Comparison of ENCODE assay signal across 24 cellular contexts in the genomic region with DNA sequence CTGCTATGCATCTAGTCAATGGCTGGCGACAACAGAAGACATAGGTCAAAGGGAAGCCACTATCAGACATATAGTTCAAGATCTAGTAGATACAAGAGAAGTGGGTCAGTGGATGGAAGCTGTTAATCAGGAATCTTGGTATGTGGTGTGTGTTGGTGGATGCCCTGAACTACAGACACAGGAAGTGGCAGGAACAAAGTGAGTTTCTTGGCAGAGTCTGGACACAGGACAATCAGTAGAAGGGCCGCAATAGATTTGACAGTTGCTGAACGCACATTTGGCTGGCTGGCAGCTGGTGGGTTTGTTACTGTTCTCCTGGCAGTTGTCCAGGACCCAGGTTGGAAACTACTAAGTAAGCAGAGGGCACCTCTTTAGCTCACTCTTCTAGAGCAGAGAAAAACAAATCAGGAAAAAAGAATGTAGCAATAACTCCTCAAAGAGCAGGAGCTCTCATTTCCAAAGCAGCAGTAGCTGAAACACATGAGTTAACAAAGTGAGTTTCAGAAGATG. TPM values are rescaled to one million over a fixed set of nuclear protein-coding genes. Genes with fewer than 3 reads are reported as not detected.
DNase-seq lines count a peak whose midpoint lies in the region; ATAC-seq and TF ChIP-seq lines count a peak whose summit lies in the region.
"Had no signal": no experiment of that assay in that cellular context is flagged by ENCODE, and none has a peak within 500 bp of the region (broad histone marks: within the 10 kb centered on the region; RNA-seq: fewer than 3 reads in every experiment).

No MANE protein-coding gene starts in this region.

- H3K9me3 Mint-ChIP-seq in MCF 10A (ENCODE audit: unreplicated experiment) (no peaks in the 10 kb centered on the region), nephron (peaks cover 2% of the 10 kb centered on the region)
- peaks cover 0 to 5% of the 10 kb centered on the region in 2 donors for H3K9me3 Mint-ChIP-seq in stimulated activated naive CD8-positive, alpha-beta T cell treated with anti-CD3 and anti-CD28 coated beads, Interleukin-15, amount 100 ng/mL, for 72 hours

- H3K4me1 ChIP-seq in breast epithelium: no peaks in the 10 kb centered on the region
- H3K4me1 ChIP-seq: SJCRH30 had no signal

- H3K27ac Mint-ChIP-seq in MCF 10A (ENCODE audit: low read depth, unreplicated experiment) (no peak overlapping the region), nephron (peak overlapping the region in 2 of 3 experiments; percentile 8 to 24)
- no peak overlapping the region for H3K27ac Mint-ChIP-seq in stimulated activated naive CD8-positive, alpha-beta T cell treated with anti-CD3 and anti-CD28 coated beads, Interleukin-15, amount 100 ng/mL, for 72 hours
- H3K27ac Mint-ChIP-seq: CD8-positive, alpha-beta memory T cell; HFFc6; IgD-negative memory B cell; T-helper 17 cell had no signal

- TF ChIP-seq POLR2A in breast epithelium (IDR thresholded peaks at IDR 0.05): no peak

- no TSS peak for BruUV-seq in MCF 10A (replicated peaks; lab: Mats Ljungman, UMichigan)

- ATAC-seq in stimulated activated naive CD8-positive, alpha-beta T cell treated with anti-CD3 and anti-CD28 coated beads, Interleukin-15, amount 100 ng/mL, for 72 hours: no peak
- no peak for ATAC-seq in HG02840 (IDR thresholded peaks at IDR 0.05; ENCODE audit: low FRiP score, unreplicated experiment)
- ATAC-seq: PC-3, T-helper 17 cell had no signal

- intact Hi-C loops in MCF 10A (cut with micrococcal nuclease): no loop called here
- intact Hi-C loops in breast epithelium (cut with DNase I; ENCODE audit: low total_unique reads): no loop called here

- H3K4me3 ChIP-seq in breast epithelium: no peak overlapping the region
- H3K4me3 ChIP-seq: MG63, SJCRH30 had no signal

- no peak for TF ChIP-seq CTCF in MCF 10A (IDR thresholded peaks at IDR 0.05; ENCODE audit: unreplicated experiment)
- TF ChIP-seq CTCF in breast epithelium (IDR thresholded peaks at IDR 0.05): no peak
- TF ChIP-seq CTCF in nephron (IDR thresholded peaks at IDR 0.05; ENCODE audit: unreplicated experiment in 3 of 3): no peak

- no peaks in the 10 kb centered on the region for H3K27me3 ChIP-seq in breast epithelium
- H3K27me3 ChIP-seq: MG63, SJCRH30 had no signal

- POLR2A ChIA-PET in MCF 10A (lab: Yijun Ruan, JAX): no interaction called here

- no peaks in the 10 kb centered on the region for H3K36me3 ChIP-seq in breast epithelium
- H3K36me3 ChIP-seq: MG63, SJCRH30 had no signal

- H3K36me3 Mint-ChIP-seq in MCF 10A (ENCODE audit: insufficient read depth, unreplicated experiment): no peaks in the 10 kb centered on the region
- no peaks in the 10 kb centered on the region for H3K36me3 Mint-ChIP-seq in nephron (ENCODE audit: low read depth)
- H3K36me3 Mint-ChIP-seq: CD8-positive, alpha-beta memory T cell; IgD-negative memory B cell had no signal

- peak; percentile 1 for DNase-seq in MCF 10A (ENCODE audit: unreplicated experiment)
- no peak for DNase-seq in breast epithelium (ENCODE audit: low spot score in 2 of 2)
- peak; percentile 15 for DNase-seq in RPMI8226
- no peak for DNase-seq in DMS79 (lab: John Stamatoyannopoulos, UW)
- no peak for DNase-seq in stimulated activated naive CD8-positive, alpha-beta T cell treated with anti-CD3 and anti-CD28 coated beads, Interleukin-15, amount 100 ng/mL, for 72 hours
- DNase-seq: ACHN; C1 segment of cervical spinal cord; CD8-positive, alpha-beta memory T cell; DND-41; H7; HFFc6; Karpas-422; MG63; NCI-H1048; NCI-H1694; NCI-H748 treated with DMSO at 0.1 percent for 48 hours; PC-3; T-helper 17 cell had no signal

- H3K27me3 Mint-ChIP-seq in MCF 10A (ENCODE audit: insufficient read depth, unreplicated experiment) (no peaks in the 10 kb centered on the region), nephron (ENCODE audit: low read depth) (no peaks in the 10 kb centered on the region)
- H3K27me3 Mint-ChIP-seq in stimulated activated naive CD8-positive, alpha-beta T cell treated with anti-CD3 and anti-CD28 coated beads, Interleukin-15, amount 100 ng/mL, for 72 hours: no peaks in the 10 kb centered on the region
- H3K27me3 Mint-ChIP-seq: CD8-positive, alpha-beta memory T cell; IgD-negative memory B cell; T-helper 17 cell had no signal

- H3K27ac ChIP-seq in breast epithelium: no peak overlapping the region
- H3K27ac ChIP-seq: RWPE1, SJCRH30 had no signal

- H3K4me3 Mint-ChIP-seq in MCF 10A (ENCODE audit: unreplicated experiment): no peak overlapping the region
- no peak overlapping the region for H3K4me3 Mint-ChIP-seq in nephron
- H3K4me3 Mint-ChIP-seq in stimulated activated naive CD8-positive, alpha-beta T cell treated with anti-CD3 and anti-CD28 coated beads, Interleukin-15, amount 100 ng/mL, for 72 hours: no peak overlapping the region
- H3K4me3 Mint-ChIP-seq: CD8-positive, alpha-beta memory T cell; HFFc6; IgD-negative memory B cell; T-helper 17 cell had no signal

- H3K4me1 Mint-ChIP-seq in MCF 10A (ENCODE audit: insufficient read depth, unreplicated experiment): no peaks in the 10 kb centered on the region
- H3K4me1 Mint-ChIP-seq in nephron: peaks cover 8% of the 10 kb centered on the region
- H3K4me1 Mint-ChIP-seq in stimulated activated naive CD8-positive, alpha-beta T cell treated with anti-CD3 and anti-CD28 coated beads, Interleukin-15, amount 100 ng/mL, for 72 hours: no peaks in the 10 kb centered on the region
- H3K4me1 Mint-ChIP-seq: CD8-positive, alpha-beta memory T cell; IgD-negative memory B cell; T-helper 17 cell had no signal

- CTCF ChIA-PET in MCF 10A (lab: Yijun Ruan, JAX): interaction anchor here (0.6 to 1.2 kb wide), 3 partner anchors 9 to 98 kb away, joined by 3 to 4 read pairs (median 3); no protein-coding TSS in a partner anchor

- H3K9me3 ChIP-seq in breast epithelium: no peaks in the 10 kb centered on the region
- H3K9me3 ChIP-seq: MG63, SJCRH30 had no signal

RNA-seq across cellular contexts. Expression of gene KRTAP26-1, which starts 13.2 kb away (rescaled TPM):
- not detected in 2 replicates for total RNA-seq in MCF 10A (2022)
- total RNA-seq in breast epithelium: not detected
- total RNA-seq: CD8-positive, alpha-beta memory T cell; G401; H7; HFFc6; PC-3; SJCRH30; T-helper 17 cell had no signal

RNA-seq across cellular contexts. Expression of gene KRTAP25-1, which starts 17.6 kb away (rescaled TPM):
- total RNA-seq in MCF 10A (2022) (not detected in 2 replicates), breast epithelium (not detected)
- total RNA-seq: CD8-positive, alpha-beta memory T cell; G401; H7; HFFc6; PC-3; SJCRH30; T-helper 17 cell had no signal

RNA-seq across cellular contexts. Expression of gene KRTAP24-1, which starts 24.1 kb away (rescaled TPM):
- total RNA-seq in MCF 10A (2022): not detected in 2 replicates
- not detected for total RNA-seq in breast epithelium
- total RNA-seq: CD8-positive, alpha-beta memory T cell; G401; H7; HFFc6; PC-3; SJCRH30; T-helper 17 cell had no signal

RNA-seq across cellular contexts. Expression of gene KRTAP27-1, which starts 30.6 kb away (rescaled TPM):
- total RNA-seq in MCF 10A (2022) (not detected in 2 replicates), breast epithelium (not detected)
- total RNA-seq: CD8-positive, alpha-beta memory T cell; G401; H7; HFFc6; PC-3; SJCRH30; T-helper 17 cell had no signal

RNA-seq across cellular contexts. Expression of gene KRTAP23-1, which starts 41.5 kb away (rescaled TPM):
- not detected in 2 replicates for total RNA-seq in MCF 10A (2022)
- total RNA-seq in breast epithelium: not detected
- total RNA-seq: CD8-positive, alpha-beta memory T cell; G401; H7; HFFc6; PC-3; SJCRH30; T-helper 17 cell had no signal

Comparison
In these comparisons a context has a peak if more than half of its experiments do, and no peak if none do; other contexts are left out.
1. DNase-seq: peak in MCF 10A (single experiment) and RPMI8226 (single experiment); none in breast epithelium (0 of 2), DMS79 (single experiment) and stimulated activated naive CD8-positive, alpha-beta T cell treated with anti-CD3 and anti-CD28 coated beads, Interleukin-15, amount 100 ng/mL, for 72 hours (0 of 2).
2. H3K27ac Mint-ChIP-seq: peak in nephron (2 of 3); none in MCF 10A (single experiment) and stimulated activated naive CD8-positive, alpha-beta T cell treated with anti-CD3 and anti-CD28 coated beads, Interleukin-15, amount 100 ng/mL, for 72 hours (0 of 2).